In the genomic region with DNA sequence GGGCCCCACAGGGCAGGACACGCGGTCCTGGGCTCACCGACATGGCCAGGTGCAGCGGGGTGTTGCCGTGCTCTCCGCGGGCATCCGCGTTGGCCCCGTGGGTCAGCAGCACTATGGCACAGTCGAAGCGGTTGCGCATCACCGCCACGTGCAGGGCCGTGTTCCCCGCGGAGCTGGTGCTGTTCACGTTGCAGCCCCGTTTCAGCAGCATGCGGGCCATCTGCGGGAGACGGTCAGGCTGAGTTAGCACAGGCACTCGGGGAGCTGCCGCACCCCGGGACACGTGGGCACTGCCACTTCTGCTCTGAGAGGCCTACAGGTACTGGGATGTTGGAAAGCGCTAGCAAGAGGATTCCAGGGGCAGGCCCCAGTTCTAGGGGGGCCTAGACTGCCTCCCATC, we compare ENCODE assay signal across 25 cellular contexts. TPM values are rescaled to one million over a fixed set of nuclear protein-coding genes. Genes with fewer than 3 reads are reported as not detected.
DNase-seq lines count a peak whose midpoint lies in the region; ATAC-seq, FAIRE-seq and TF ChIP-seq lines count a peak whose summit lies in the region.
"Had no signal": no experiment of that assay in that cellular context is flagged by ENCODE, and none has a peak within 500 bp of the region (broad histone marks: within the 10 kb centered on the region; RNA-seq: fewer than 3 reads in every experiment).

No MANE protein-coding gene starts in this region.

- H3K4me3 ChIP-seq in H1 (ENCODE audit: extremely low read depth in 1 of 4, insufficient read depth in 2 of 4, low read depth in 3 of 4, low read length in 4 of 4) (no peak overlapping the region), aorta (ENCODE audit: low read length in 2 of 2) (no peak overlapping the region), A673 (ENCODE audit: low read depth, low read length, poor library complexity, severe bottlenecking) (no peak overlapping the region)
- H3K4me3 ChIP-seq: A549, GM23338, SJSA1 had no signal

- H2BK5ac ChIP-seq in H1 (ENCODE audit: low read depth, low read length) = no peak overlapping the region

- TF ChIP-seq EP300 in H1 (IDR thresholded peaks at IDR 0.05; ENCODE audit: borderline replicate concordance in 1 of 2, low read depth in 2 of 2, low read length in 2 of 2) = no peak

- H3K4ac ChIP-seq in H1 (replicated peaks; ENCODE audit: insufficient read length, low read depth, low read length) = no peak overlapping the region

- H2AK5ac ChIP-seq in H1 (ENCODE audit: low read depth, low read length) = no peak overlapping the region

- no peak overlapping the region for H3K9ac ChIP-seq in H1 (replicated peaks in 1 of 4; ENCODE audit: extremely low read depth in 1 of 4, low read depth in 3 of 4, low read length in 3 of 4)
- H3K9ac ChIP-seq: KMS-11 had no signal

- no peak overlapping the region for H2BK120ac ChIP-seq in H1 (replicated peaks; ENCODE audit: low read depth, low read length)

- peak overlapping the region; percentile 51; the same call in 1 of the 2 replicates for H4K8ac ChIP-seq in H1 (ENCODE audit: extremely low read depth, insufficient read depth, low read length)

- no peak overlapping the region for H3K4me2 ChIP-seq in H1 (ENCODE audit: insufficient read depth in 1 of 2, low read depth in 2 of 2, low read length in 2 of 2)
- H3K4me2 ChIP-seq: A549, GM23338, KMS-11 had no signal

- no peak for TF ChIP-seq CTCF in H1 (IDR thresholded peaks at IDR 0.05; ENCODE audit: control extremely low read depth in 1 of 3, insufficient read depth in 1 of 3, low read depth in 1 of 3, low read length in 3 of 3)
- no peak for TF ChIP-seq CTCF in A673 (conservative IDR thresholded peaks at IDR 0.05; ENCODE audit: low read depth, low read length)
- no peak for TF ChIP-seq CTCF in omental fat pad (IDR thresholded peaks at IDR 0.05)

- ATAC-seq in left ventricle myocardium superior (no peak), aorta (ENCODE audit: low FRiP score) (no peak), omental fat pad (ENCODE audit: low FRiP score) (no peak)
- ATAC-seq: A549, GM23338, Right ventricle myocardium inferior had no signal

- no peak for TF ChIP-seq POLR2A in H1 (IDR thresholded peaks at IDR 0.05; ENCODE audit: control extremely low read depth in 1 of 2, low read depth in 2 of 2, low read length in 2 of 2)

- no peak overlapping the region for H3K18ac ChIP-seq in H1 (ENCODE audit: extremely low read depth, low read length)

- H3K56ac ChIP-seq in H1 (replicated peaks; ENCODE audit: insufficient read length, low read depth, low read length) = no peak overlapping the region

- no peaks in the 10 kb centered on the region for H3K79me2 ChIP-seq in H1 (ENCODE audit: control insufficient read depth in 1 of 2, insufficient read depth in 2 of 2, low read length in 2 of 2)

- H2AFZ ChIP-seq in H1 (ENCODE audit: low read length) = no peak overlapping the region
- H2AFZ ChIP-seq: GM23338 had no signal

- no peaks in the 10 kb centered on the region for H3K36me3 ChIP-seq in H1 (ENCODE audit: control insufficient read depth in 2 of 4, insufficient read depth in 4 of 4, low read length in 3 of 4)
- no peaks in the 10 kb centered on the region for H3K36me3 ChIP-seq in aorta (ENCODE audit: control insufficient read depth in 1 of 2, insufficient read depth in 2 of 2, low read length in 1 of 2)
- no peaks in the 10 kb centered on the region for H3K36me3 ChIP-seq in A673 (ENCODE audit: insufficient read depth, low read length, poor library complexity, severe bottlenecking)
- H3K36me3 ChIP-seq: SJSA1 had no signal

- H4K5ac ChIP-seq in H1 (ENCODE audit: insufficient read length, low read depth, low read length) = no peak overlapping the region

- no peak overlapping the region for H3K27ac ChIP-seq in H1 (ENCODE audit: low read depth, low read length)
- no peak overlapping the region for H3K27ac ChIP-seq in aorta (ENCODE audit: low read depth in 1 of 2, low read length in 2 of 2)
- H3K27ac ChIP-seq in A673 (ENCODE audit: low read depth, low read length, poor library complexity, severe bottlenecking) = no peak overlapping the region
- H3K27ac ChIP-seq: A549, KMS-11, SJSA1 had no signal

- WGBS in H1 (ENCODE audit: extremely low coverage in 1 of 2, insufficient coverage in 1 of 2, insufficient read length in 1 of 2, insufficient replicate concordance in 2 of 2, low coverage in 1 of 2, low lambda C conversion rate in 2 of 2, missing lambda C conversion rate in 1 of 2), 2 experiments = 90% methylated on average over 28 of the region's 28 CpGs; no CpG with 5 or more reads in 1 of the 2 experiments
- 92 to 95% methylated on average over 28 of the region's 28 CpGs for WGBS in aorta, 2 donors

- FAIRE-seq in H1 (lab: Jason Lieb, UNC) = no peak
- FAIRE-seq: A549, G401.6 had no signal

- no peak overlapping the region for H2BK12ac ChIP-seq in H1 (ENCODE audit: low read depth, low read length)

- H3K4me1 ChIP-seq in H1 (replicated peaks in 1 of 4; ENCODE audit: control insufficient read depth in 3 of 4, insufficient read depth in 4 of 4, low read length in 3 of 4) = no peaks in the 10 kb centered on the region
- no peaks in the 10 kb centered on the region for H3K4me1 ChIP-seq in aorta (ENCODE audit: control insufficient read depth in 1 of 2, insufficient read depth in 2 of 2, low read length in 2 of 2)
- no peaks in the 10 kb centered on the region for H3K4me1 ChIP-seq in A673 (ENCODE audit: insufficient read depth, low read length, poor library complexity, severe bottlenecking)

- H3K14ac ChIP-seq in H1 (ENCODE audit: insufficient read length) = no peak overlapping the region

- no peak overlapping the region for H2BK15ac ChIP-seq in H1 (ENCODE audit: low read length)

- H4K91ac ChIP-seq in H1 (replicated peaks; ENCODE audit: insufficient read length, low read length) = no peak overlapping the region

- H3K79me1 ChIP-seq in H1 (ENCODE audit: low read depth, low read length) = no peaks in the 10 kb centered on the region

- CTCF ChIA-PET in H1 (lab: Charles Lee; ENCODE audit: partially characterized antibody) = interaction anchor here (1.1 to 3.3 kb wide), 4 partner anchors 8 to 144 kb away, joined by 3 to 14 read pairs (median 4); no protein-coding TSS in a partner anchor
- CTCF ChIA-PET in A673 (lab: Charles Lee) = no interaction called here

- H3K27me3 ChIP-seq in H1 (replicated peaks in 1 of 4; ENCODE audit: control insufficient read depth in 3 of 4, extremely low read depth in 1 of 4, insufficient read depth in 3 of 4, low read length in 3 of 4) (no peaks in the 10 kb centered on the region), aorta (ENCODE audit: control insufficient read depth in 1 of 2, insufficient read depth in 2 of 2, low read length in 1 of 2) (no peaks in the 10 kb centered on the region), A673 (replicated peaks; ENCODE audit: insufficient read depth, low read depth, low read length, poor library complexity) (no peaks in the 10 kb centered on the region)
- H3K27me3 ChIP-seq: SJSA1 had no signal

- POLR2A ChIA-PET in H1 (lab: Charles Lee; ENCODE audit: partially characterized antibody) = interaction anchor here (1.1 to 1.7 kb wide), 2 partner anchors 11 to 67 kb away, joined by 3 to 4 read pairs; no protein-coding TSS in a partner anchor
- POLR2A ChIA-PET in A673 (lab: Charles Lee; ENCODE audit: low non-redundant PET) = no interaction called here

- H3K9me3 ChIP-seq in H1 (ENCODE audit: insufficient read depth in 2 of 2, low read depth in 1 of 2, low read length in 1 of 2) = no peaks in the 10 kb centered on the region
- H3K9me3 ChIP-seq in aorta (ENCODE audit: control insufficient read depth, low read length) = no peaks in the 10 kb centered on the region
- no peaks in the 10 kb centered on the region for H3K9me3 ChIP-seq in A673 (ENCODE audit: low read depth, low read length, poor library complexity, severe bottlenecking)
- H3K9me3 ChIP-seq: A549, SJSA1 had no signal

- H3K23ac ChIP-seq in H1 (ENCODE audit: insufficient read length) = no peak overlapping the region

- no TSS peak for BruUV-seq in A673 (replicated peaks; lab: Mats Ljungman, UMichigan)

- DNase-seq in cardiac septum (ENCODE audit: low spot score) = peak; percentile 55
- DNase-seq in left ventricle myocardium superior = no peak
- DNase-seq in H1 (ENCODE audit: low read depth in 1 of 2, low spot score in 2 of 2) = no peak
- DNase-seq in posterior vena cava (ENCODE audit: low spot score) = peak; percentile 59
- peak; percentile 33 to 59 for DNase-seq in aorta
- DNase-seq in A673 (ENCODE audit: low spot score) = no peak
- DNase-seq in omental fat pad (ENCODE audit: low spot score) = no peak
- no peak for DNase-seq in midbrain (lab: John Stamatoyannopoulos, UW)
- DNase-seq: C1 segment of cervical spinal cord; CD4-positive, alpha-beta memory T cell; COR-L47; DMS53; HCEC 1CT; MM.1S; NCI-H2029; NCI-H446; NCI-H524 treated with DMSO at 0.1 percent for 48 hours; NCI-H774 had no signal

- peaks cover 0 to 4% of the 10 kb centered on the region in 2 experiments for H4K20me1 ChIP-seq in H1 (replicated peaks in 1 of 2; ENCODE audit: control insufficient read depth in 1 of 2, insufficient read depth in 2 of 2, low read length in 2 of 2)

- no peak overlapping the region for H2BK20ac ChIP-seq in H1 (ENCODE audit: low read length)

- no peak for TF ChIP-seq RAD21 in H1 (IDR thresholded peaks at IDR 0.05 in 1 of 2, conservative IDR thresholded peaks at IDR 0.05 in 1 of 2; ENCODE audit: low read depth in 2 of 2, low read length in 2 of 2)

- no peaks in the 10 kb centered on the region for H3K23me2 ChIP-seq in H1 (ENCODE audit: low read depth, low read length)

- intact Hi-C loops in cardiac septum (cut with DNase I) (no loop called here), left ventricle myocardium superior (cut with micrococcal nuclease) (no loop called here), posterior vena cava (cut with DNase I) (no loop called here), aorta (cut with DNase I) (no loop called here), A673 (cut with micrococcal nuclease; ENCODE audit: unreplicated experiment) (no loop called here)

RNA-seq across cellular contexts. Expression of a gene that starts 22.3 kb away (rescaled TPM):
- 0.24 TPM for total RNA-seq in cardiac septum
- total RNA-seq in left ventricle myocardium superior = 0.15 TPM
- total RNA-seq in H1 (2021; fragmentation: NEBNext Ultra II Directional; extraction: Animal tissue kit (Norgen Biotek cat#: 25700)) = 5.4 and 7.2 TPM in 2 replicates
- polyA plus RNA-seq in H1 (2011; rRNA removed) = 10.0 and 13.9 TPM in 2 replicates
- polyA plus RNA-seq in H1 (2011; cell fraction: cytosol; rRNA removed) = 5.2 TPM
- 14.7 TPM for polyA plus RNA-seq in H1 (2011; cell fraction: nucleus; rRNA removed)
- polyA plus RNA-seq in H1 (2012, experiment 1 of 2) = 2.3 to 7.1 TPM (median 5.9 TPM) in 4 replicates
- polyA plus RNA-seq in H1 (2012, experiment 2 of 2) = 3.2 TPM
- 5.7 TPM for polyA plus RNA-seq in H1 (2013, experiment 1 of 2)
- 5.2 TPM for polyA plus RNA-seq in H1 (2013, experiment 2 of 2)
- polyA minus RNA-seq in H1 (2011; rRNA and poly(A)+ RNA removed) = 0.54 and 1.1 TPM in 2 replicates
- 5.6 TPM for polyA minus RNA-seq in H1 (2011; cell fraction: cytosol; rRNA and poly(A)+ RNA removed)
- polyA minus RNA-seq in H1 (2011; cell fraction: nucleus; rRNA and poly(A)+ RNA removed) = 1.5 TPM
- under 1 TPM; 0.24 to 0.37 TPM for total RNA-seq in posterior vena cava
- under 1 TPM; 0.26 to 0.48 TPM for total RNA-seq in aorta
- 10 to 100 TPM in 1 of 2 donors, 1 to 10 TPM in 1; 2.3 to 11.9 TPM for polyA plus RNA-seq in aorta
- total RNA-seq in A673 (2021) = 1.6 and 2.5 TPM in 2 replicates
- 1 to 10 TPM; 2.6 to 4.3 (median 3.2) TPM for total RNA-seq in omental fat pad
- total RNA-seq: SJSA1 had no signal
- polyA plus RNA-seq: CD4-positive, alpha-beta memory T cell; IgD-negative memory B cell had no signal

RNA-seq across cellular contexts. Expression of a gene that starts 48.8 kb away (rescaled TPM):
- total RNA-seq in cardiac septum (not detected), left ventricle myocardium superior (not detected), posterior vena cava (under 1 TPM; 0.51 to 0.57 TPM), aorta (under 1 TPM in 1 of 2 donors, not detected in 1; 0.81 TPM), A673 (2021) (not detected in 2 replicates), omental fat pad (1 to 10 TPM in 2 of 4 donors, under 1 TPM in 2; 0.24 to 3.2 (median 0.88) TPM)
- not detected in 2 replicates for total RNA-seq in H1 (2021; fragmentation: NEBNext Ultra II Directional; extraction: Animal tissue kit (Norgen Biotek cat#: 25700))
- polyA plus RNA-seq in H1 (2011; rRNA removed) (0.70 and 1.2 TPM in 2 replicates), aorta (under 1 TPM; 0.25 to 0.72 TPM)
- 0.62 TPM for polyA plus RNA-seq in H1 (2011; cell fraction: cytosol; rRNA removed)
- 0.44 TPM for polyA plus RNA-seq in H1 (2011; cell fraction: nucleus; rRNA removed)
- polyA plus RNA-seq in H1 (2012, experiment 1 of 2) = 0.69 to 1.6 TPM (median 1.3 TPM) in 4 replicates
- 0.43 TPM for polyA plus RNA-seq in H1 (2012, experiment 2 of 2)
- 0.28 TPM for polyA plus RNA-seq in H1 (2013, experiment 1 of 2)
- 0.17 TPM for polyA plus RNA-seq in H1 (2013, experiment 2 of 2)
- not detected in 2 replicates for polyA minus RNA-seq in H1 (2011; rRNA and poly(A)+ RNA removed)
- polyA minus RNA-seq in H1 (2011; cell fraction: cytosol; rRNA and poly(A)+ RNA removed) = not detected
- 0.40 TPM for polyA minus RNA-seq in H1 (2011; cell fraction: nucleus; rRNA and poly(A)+ RNA removed)
- total RNA-seq: CD4-positive, alpha-beta memory T cell; Right ventricle myocardium inferior; SJSA1 had no signal
- polyA plus RNA-seq: A549; CD4-positive, alpha-beta memory T cell; IgD-negative memory B cell had no signal

RNA-seq across cellular contexts. Expression of a gene that starts 48.8 kb away (rescaled TPM):
- 12.5 TPM for total RNA-seq in cardiac septum
- total RNA-seq in left ventricle myocardium superior = 17.0 TPM
- 13.2 and 14.2 TPM in 2 replicates for total RNA-seq in H1 (2021; fragmentation: NEBNext Ultra II Directional; extraction: Animal tissue kit (Norgen Biotek cat#: 25700))
- 21.0 and 36.0 TPM in 2 replicates for polyA plus RNA-seq in H1 (2011; rRNA removed)
- polyA plus RNA-seq in H1 (2011; cell fraction: cytosol; rRNA removed) = 22.6 TPM
- 133 TPM for polyA plus RNA-seq in H1 (2011; cell fraction: nucleus; rRNA removed)
- 12.9 to 21.4 TPM (median 16.6 TPM) in 4 replicates for polyA plus RNA-seq in H1 (2012, experiment 1 of 2)
- polyA plus RNA-seq in H1 (2012, experiment 2 of 2) = 9.4 TPM
- polyA plus RNA-seq in H1 (2013, experiment 1 of 2) = 8.7 TPM
- polyA plus RNA-seq in H1 (2013, experiment 2 of 2) = 7.3 TPM
- 43.1 and 49.8 TPM in 2 replicates for polyA minus RNA-seq in H1 (2011; rRNA and poly(A)+ RNA removed)
- 21.7 TPM for polyA minus RNA-seq in H1 (2011; cell fraction: cytosol; rRNA and poly(A)+ RNA removed)
- polyA minus RNA-seq in H1 (2011; cell fraction: nucleus; rRNA and poly(A)+ RNA removed) = 103 TPM
- total RNA-seq in posterior vena cava = 10 to 100 TPM; 13.7 to 14.3 TPM
- 10 to 100 TPM; 25.0 to 25.8 TPM for total RNA-seq in aorta
- 10 to 100 TPM in 1 of 2 donors, 1 to 10 TPM in 1; 8.8 to 74.1 TPM for polyA plus RNA-seq in aorta
- total RNA-seq in A673 (2021) = 31.8 and 40.8 TPM in 2 replicates
- 10 to 100 TPM; 30.8 to 58.5 (median 45.1) TPM for total RNA-seq in omental fat pad

Comparison
In these comparisons a context has a peak if more than half of its experiments do, and no peak if none do; other contexts are left out.
1. DNase-seq: peak in cardiac septum (single experiment), posterior vena cava (single experiment) and aorta (2 of 2); none in left ventricle myocardium superior (single experiment), H1 (0 of 2), A673 (single experiment), omental fat pad (single experiment) and midbrain (single experiment).